Comparison of ENCODE assay signal across 10 cellular contexts in genomic region chr10:77179015-77179695, GRCh38.
DNase-seq lines count a peak whose midpoint lies in the region; ATAC-seq and TF ChIP-seq lines count a peak whose summit lies in the region.
"Had no signal": no experiment of that assay in that cellular context is flagged by ENCODE, and none has a peak within 500 bp of the region (broad histone marks: within the 10 kb centered on the region; RNA-seq: fewer than 3 reads in every experiment).

No MANE protein-coding gene starts in this region.

- no peaks in the 10 kb centered on the region for H3K27me3 Mint-ChIP-seq in activated CD8-positive, alpha-beta T cell treated with anti-CD3 and anti-CD28 coated beads, Interleukin-2, amount 10 ng/mL, durations not matched to agents 7 days and 5 days (ENCODE audit: low read depth)

- CTCF ChIA-PET in AG04449 (lab: Yijun Ruan, JAX), result interaction anchor here (0.6 to 1.4 kb wide), 11 partner anchors 11 to 465 kb away, joined by 3 to 5 read pairs (median 3); no protein-coding TSS in a partner anchor
- CTCF ChIA-PET in activated CD8-positive, alpha-beta T cell treated with anti-CD3 and anti-CD28 coated beads, Interleukin-2, amount 10 ng/mL, durations not matched to agents 7 days and 5 days (lab: Charles Lee), result no interaction called here

- no peak overlapping the region for H3K4me2 ChIP-seq in Karpas-422 (ENCODE audit: low read depth, low read length, poor library complexity, severe bottlenecking)

- no peak overlapping the region for H3K4me3 Mint-ChIP-seq in activated CD8-positive, alpha-beta T cell treated with anti-CD3 and anti-CD28 coated beads, Interleukin-2, amount 10 ng/mL, durations not matched to agents 7 days and 5 days
- H3K4me3 Mint-ChIP-seq: activated T-cell treated with anti-CD3 and anti-CD28 coated beads, Interleukin-2, amount 50 U/mL, for 72 hours; CD8-positive, alpha-beta memory T cell had no signal

- no peaks in the 10 kb centered on the region for H3K9me3 Mint-ChIP-seq in activated CD8-positive, alpha-beta T cell treated with anti-CD3 and anti-CD28 coated beads, Interleukin-2, amount 10 ng/mL, durations not matched to agents 7 days and 5 days (ENCODE audit: insufficient read depth)
- H3K9me3 Mint-ChIP-seq: activated T-cell treated with anti-CD3 and anti-CD28 coated beads, Interleukin-2, amount 50 U/mL, for 72 hours; CD8-positive, alpha-beta memory T cell had no signal

- no peak for TF ChIP-seq CTCF in AG04449 (IDR thresholded peaks at IDR 0.05; ENCODE audit: insufficient read depth, low read length, missing control alignments)
- no peak for TF ChIP-seq CTCF in dorsolateral prefrontal cortex (IDR thresholded peaks at IDR 0.05 in 54 of 56, conservative IDR thresholded peaks at IDR 0.05 in 2 of 56; ENCODE audit: low read depth in 1 of 56, partially characterized antibody in 56 of 56)

- no peak overlapping the region for H2AFZ ChIP-seq in Karpas-422 (ENCODE audit: low read length)

- POLR2A ChIA-PET in AG04449 (lab: Yijun Ruan, JAX), result interaction anchor here (0.5 to 1.0 kb wide), 3 partner anchors 15 to 668 kb away, joined by 3 to 4 read pairs (median 3); no protein-coding TSS in a partner anchor
- POLR2A ChIA-PET in activated CD8-positive, alpha-beta T cell treated with anti-CD3 and anti-CD28 coated beads, Interleukin-2, amount 10 ng/mL, durations not matched to agents 7 days and 5 days (lab: Charles Lee), result no interaction called here

- DNase-seq in AG04449 (ENCODE audit: low read depth, low spot score) (peak; percentile 76), M059J (ENCODE audit: low read depth) (peak; percentile 96), dorsolateral prefrontal cortex (peak in 8 of 10 donors; percentile 30 to 76 (median 62)), myocyte (ENCODE audit: low read depth) (peak; percentile 87), HUDEP-2 (lab: John Stamatoyannopoulos, UW; ENCODE audit: unreplicated experiment in 76 of 76) (no peak), Karpas-422 (no peak)
- no peak for DNase-seq in activated CD8-positive, alpha-beta T cell treated with anti-CD3 and anti-CD28 coated beads, Interleukin-2, amount 10 ng/mL, durations not matched to agents 7 days and 5 days
- DNase-seq: activated T-cell treated with anti-CD3 and anti-CD28 coated beads, Interleukin-2, amount 50 U/mL, for 72 hours; CD8-positive, alpha-beta memory T cell had no signal

- H3K27me3 ChIP-seq in dorsolateral prefrontal cortex (peaks cover 0 to 4% (median 0%) of the 10 kb centered on the region in 45 donors), Karpas-422 (ENCODE audit: low read length) (no peaks in the 10 kb centered on the region)

- no peaks in the 10 kb centered on the region for H3K4me1 ChIP-seq in Karpas-422 (ENCODE audit: low read length)

- no peaks in the 10 kb centered on the region for H3K9me2 ChIP-seq in Karpas-422 (replicated peaks; ENCODE audit: insufficient read depth, low read length)

- H4K20me1 ChIP-seq in Karpas-422 (ENCODE audit: insufficient read depth, low read depth, low read length), result peaks cover 3% of the 10 kb centered on the region; the same call in 1 of the 2 replicates

- ATAC-seq in GM21723 (IDR thresholded peaks at IDR 0.05; ENCODE audit: unreplicated experiment), result no peak
- ATAC-seq in activated CD8-positive, alpha-beta T cell treated with anti-CD3 and anti-CD28 coated beads, Interleukin-2, amount 10 ng/mL, durations not matched to agents 7 days and 5 days, result no peak
- ATAC-seq: activated T-cell treated with anti-CD3 and anti-CD28 coated beads, Interleukin-2, amount 50 U/mL, for 72 hours had no signal

- H3K36me3 Mint-ChIP-seq in activated CD8-positive, alpha-beta T cell treated with anti-CD3 and anti-CD28 coated beads, Interleukin-2, amount 10 ng/mL, durations not matched to agents 7 days and 5 days (ENCODE audit: low read depth), result no peaks in the 10 kb centered on the region
- H3K36me3 Mint-ChIP-seq: CD8-positive, alpha-beta memory T cell had no signal

- H3K79me2 ChIP-seq in Karpas-422 (ENCODE audit: low read length), result no peaks in the 10 kb centered on the region

- H3K4me1 Mint-ChIP-seq in activated CD8-positive, alpha-beta T cell treated with anti-CD3 and anti-CD28 coated beads, Interleukin-2, amount 10 ng/mL, durations not matched to agents 7 days and 5 days (ENCODE audit: low read depth), result no peaks in the 10 kb centered on the region
- H3K4me1 Mint-ChIP-seq: CD8-positive, alpha-beta memory T cell had no signal

- no peak overlapping the region for H3K9ac ChIP-seq in Karpas-422 (ENCODE audit: low read length)

- H3K36me3 ChIP-seq in Karpas-422 (ENCODE audit: insufficient read depth, low read length), result no peaks in the 10 kb centered on the region

- no peak overlapping the region for H3K4me3 ChIP-seq in AG04449 (ENCODE audit: low read depth, low read length)
- H3K4me3 ChIP-seq in dorsolateral prefrontal cortex, result no peak overlapping the region
- H3K4me3 ChIP-seq in Karpas-422 (ENCODE audit: low read length), result no peak overlapping the region

- H3K27ac ChIP-seq in dorsolateral prefrontal cortex, result peak overlapping the region in 30 of 59 donors; percentile 1 to 75 (median 42)
- no peak overlapping the region for H3K27ac ChIP-seq in Karpas-422 (ENCODE audit: low read length)

- intact Hi-C loops in dorsolateral prefrontal cortex (cut with DNase I), result loop anchor here (5.0 to 10.0 kb wide), 4 partner anchors 66 to 536 kb away; no protein-coding TSS in a partner anchor

- H3K27ac Mint-ChIP-seq in activated CD8-positive, alpha-beta T cell treated with anti-CD3 and anti-CD28 coated beads, Interleukin-2, amount 10 ng/mL, durations not matched to agents 7 days and 5 days, result no peak overlapping the region
- H3K27ac Mint-ChIP-seq: activated T-cell treated with anti-CD3 and anti-CD28 coated beads, Interleukin-2, amount 50 U/mL, for 72 hours had no signal

- H3K9me3 ChIP-seq in Karpas-422 (ENCODE audit: low read length), result no peaks in the 10 kb centered on the region

Comparison
In these comparisons a context has a peak if more than half of its experiments do, and no peak if none do; other contexts are left out.
1. DNase-seq: peak in AG04449 (single experiment), M059J (single experiment), dorsolateral prefrontal cortex (8 of 10) and myocyte (single experiment); none in activated CD8-positive, alpha-beta T cell treated with anti-CD3 and anti-CD28 coated beads, Interleukin-2, amount 10 ng/mL, durations not matched to agents 7 days and 5 days (single experiment), HUDEP-2 (0 of 76) and Karpas-422 (single experiment).